ENCODE assay signal across 9 cellular contexts in the genomic region with DNA sequence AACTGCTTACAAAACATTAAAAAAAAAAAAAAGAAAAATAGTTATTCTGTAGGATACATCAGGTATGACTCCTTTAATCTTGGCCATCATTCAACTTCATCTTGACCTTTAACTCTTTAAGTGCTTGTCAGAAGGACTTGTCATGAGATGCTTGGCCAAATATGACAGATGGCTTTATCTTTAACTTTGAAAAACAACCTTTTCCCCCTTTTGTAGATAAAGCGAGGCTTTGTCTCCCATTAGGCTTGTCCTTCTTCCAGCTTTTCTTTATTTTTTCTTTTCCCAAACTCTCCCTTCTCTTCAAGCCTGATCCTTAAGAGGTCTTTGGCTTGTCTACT. TPM values are rescaled to one million over a fixed set of nuclear protein-coding genes. Genes with fewer than 3 reads are reported as not detected.
DNase-seq lines count a peak whose midpoint lies in the region; ATAC-seq and TF ChIP-seq lines count a peak whose summit lies in the region.
"Had no signal": no experiment of that assay in that cellular context is flagged by ENCODE, and none has a peak within 500 bp of the region (broad histone marks: within the 10 kb centered on the region; RNA-seq: fewer than 3 reads in every experiment).

No MANE protein-coding gene starts in this region.

- intact Hi-C loops in activated T-helper 2 cell treated with anti-CD3 and anti-CD28 coated beads, Interferon-gamma antibody, Interleukin-2, Interleukin-4, amounts not matched to agents 10 μg/mL and 5 μg/mL and 100 μg/mL, durations not matched to agents 14 hours and 24 hours and 36 hours (cut with micrococcal nuclease) = loop anchor here (10.0 kb wide), 2 partner anchors 173 to 667 kb away; a partner anchor contains a TSS
- intact Hi-C loops in posterior vena cava (cut with DNase I) = loop anchor here (5.0 to 10.0 kb wide), 3 partner anchors 44 to 1077 kb away; no protein-coding TSS in a partner anchor

- DNase-seq in GM23338 (ENCODE audit: low spot score) (no peak), kidney epithelial cell (ENCODE audit: low read depth) (no peak), RWPE1 (ENCODE audit: low spot score) (no peak), posterior vena cava (ENCODE audit: low spot score) (no peak), NCI-H187 (lab: John Stamatoyannopoulos, UW) (no peak)
- DNase-seq in activated T-helper 2 cell treated with anti-CD3 and anti-CD28 coated beads, Interferon-gamma antibody, Interleukin-2, Interleukin-4, amounts not matched to agents 10 μg/mL and 5 μg/mL and 100 μg/mL, durations not matched to agents 14 hours and 24 hours and 36 hours (ENCODE audit: low spot score) = no peak
- DNase-seq: cerebellar nuclear complex had no signal

- POLR2A ChIA-PET in RWPE1 (lab: Yijun Ruan, JAX; ENCODE audit: low non-redundant PET) = no interaction called here

- ATAC-seq in GM23338 (no peak), HG03097 (IDR thresholded peaks at IDR 0.05; ENCODE audit: low FRiP score, unreplicated experiment) (no peak)

- no peaks in the 10 kb centered on the region; the same call in 1 of the 2 replicates for H3F3A ChIP-seq in GM23338 (replicated peaks; ENCODE audit: low read depth)

- CTCF ChIA-PET in RWPE1 (lab: Yijun Ruan, JAX) = interaction anchor here (1.4 kb wide), 1 partner anchor 50 kb away, joined by 4 read pairs; no protein-coding TSS in a partner anchor

- no peak overlapping the region for H2AFZ ChIP-seq in GM23338

- peaks cover 31% of the 10 kb centered on the region for H3K4me1 ChIP-seq in GM23338 (ENCODE audit: insufficient read depth)

- H3K27me3 ChIP-seq in GM23338 (ENCODE audit: insufficient read depth) (no peaks in the 10 kb centered on the region), kidney epithelial cell (ENCODE audit: control insufficient read depth, insufficient read depth, low read length) (no peaks in the 10 kb centered on the region)

- H3K4me2 ChIP-seq in GM23338 = peak overlapping the region; percentile 89

- peaks cover 64% of the 10 kb centered on the region for H4K20me1 ChIP-seq in GM23338 (replicated peaks; ENCODE audit: insufficient read depth)

- H3K4me3 Mint-ChIP-seq in GM23338 = peak overlapping the region; percentile 97
- peak overlapping the region; percentile 95 for H3K4me3 Mint-ChIP-seq in activated T-helper 2 cell treated with anti-CD3 and anti-CD28 coated beads, Interferon-gamma antibody, Interleukin-2, Interleukin-4, amounts not matched to agents 10 μg/mL and 5 μg/mL and 100 μg/mL, durations not matched to agents 14 hours and 24 hours and 36 hours (ENCODE audit: low read depth)

- H3K27me3 Mint-ChIP-seq in GM23338 (ENCODE audit: insufficient read depth, low read depth, poor library complexity) = peaks cover 11% of the 10 kb centered on the region
- H3K27me3 Mint-ChIP-seq in activated T-helper 2 cell treated with anti-CD3 and anti-CD28 coated beads, Interferon-gamma antibody, Interleukin-2, Interleukin-4, amounts not matched to agents 10 μg/mL and 5 μg/mL and 100 μg/mL, durations not matched to agents 14 hours and 24 hours and 36 hours (ENCODE audit: low read depth) = no peaks in the 10 kb centered on the region

- no peaks in the 10 kb centered on the region; the same call in 2 of the 3 replicates for H3K9me3 Mint-ChIP-seq in GM23338
- no peaks in the 10 kb centered on the region for H3K9me3 Mint-ChIP-seq in activated T-helper 2 cell treated with anti-CD3 and anti-CD28 coated beads, Interferon-gamma antibody, Interleukin-2, Interleukin-4, amounts not matched to agents 10 μg/mL and 5 μg/mL and 100 μg/mL, durations not matched to agents 14 hours and 24 hours and 36 hours

- H3K27ac ChIP-seq in 22Rv1 (peak overlapping the region; percentile 90; the same call in 1 of the 2 replicates), GM23338 (ENCODE audit: low read depth) (no peak overlapping the region), RWPE1 (no peak overlapping the region)

- peak overlapping the region; percentile 69 for H3K4me3 ChIP-seq in GM23338
- peak overlapping the region; percentile 2 for H3K4me3 ChIP-seq in kidney epithelial cell (ENCODE audit: low read depth, low read length)

- no peaks in the 10 kb centered on the region for H3K9me2 ChIP-seq in GM23338 (ENCODE audit: insufficient read depth)

- peak overlapping the region; percentile 55; the same call in 1 of the 2 replicates for H3K27ac Mint-ChIP-seq in GM23338
- H3K27ac Mint-ChIP-seq in activated T-helper 2 cell treated with anti-CD3 and anti-CD28 coated beads, Interferon-gamma antibody, Interleukin-2, Interleukin-4, amounts not matched to agents 10 μg/mL and 5 μg/mL and 100 μg/mL, durations not matched to agents 14 hours and 24 hours and 36 hours = peak overlapping the region; percentile 74

- H3K36me3 ChIP-seq in GM23338 (ENCODE audit: insufficient read depth) (peaks cover 31% of the 10 kb centered on the region), kidney epithelial cell (ENCODE audit: control insufficient read depth, insufficient read depth, low read length) (peaks cover 2% of the 10 kb centered on the region)

- no peak for TF ChIP-seq CTCF in 22Rv1 (IDR thresholded peaks at IDR 0.05)
- TF ChIP-seq CTCF in GM23338 (conservative IDR thresholded peaks at IDR 0.05; ENCODE audit: low read depth in 2 of 2) = no peak
- TF ChIP-seq CTCF in kidney epithelial cell (IDR thresholded peaks at IDR 0.05; ENCODE audit: insufficient read depth, low read length, poor library complexity, severe bottlenecking) = no peak
- no peak for TF ChIP-seq CTCF in RWPE1 (conservative IDR thresholded peaks at IDR 0.05; ENCODE audit: low read depth)

- H3K4me1 Mint-ChIP-seq in GM23338 = peaks cover 37% of the 10 kb centered on the region
- H3K4me1 Mint-ChIP-seq in activated T-helper 2 cell treated with anti-CD3 and anti-CD28 coated beads, Interferon-gamma antibody, Interleukin-2, Interleukin-4, amounts not matched to agents 10 μg/mL and 5 μg/mL and 100 μg/mL, durations not matched to agents 14 hours and 24 hours and 36 hours (ENCODE audit: low read depth) = peaks cover 39% of the 10 kb centered on the region

- H3K36me3 Mint-ChIP-seq in GM23338 (ENCODE audit: low read depth) = peaks cover 65% of the 10 kb centered on the region
- peaks cover 68% of the 10 kb centered on the region for H3K36me3 Mint-ChIP-seq in activated T-helper 2 cell treated with anti-CD3 and anti-CD28 coated beads, Interferon-gamma antibody, Interleukin-2, Interleukin-4, amounts not matched to agents 10 μg/mL and 5 μg/mL and 100 μg/mL, durations not matched to agents 14 hours and 24 hours and 36 hours (ENCODE audit: low read depth)

- peaks cover 73% of the 10 kb centered on the region for H3K79me2 ChIP-seq in GM23338 (replicated peaks; ENCODE audit: insufficient read depth)

TF ChIP-seq in GM23338, 12 proteins besides CTCF, POLR2A, EP300 and RAD21:
- no peak for TF ChIP-seq JUNB (IDR thresholded peaks at IDR 0.05; ENCODE audit: unreplicated experiment)
- TF ChIP-seq EZH2 (IDR thresholded peaks at IDR 0.05; ENCODE audit: low read depth, unreplicated experiment) = no peak
- TF ChIP-seq EZH2phosphoT487 (IDR thresholded peaks at IDR 0.05; ENCODE audit: unreplicated experiment) = no peak
TF ChIP-seq in GM23338: peak in this region for 0.

RNA-seq across cellular contexts. Expression of a gene that starts 2.3 kb away (rescaled TPM):
- total RNA-seq in GM23338 (2014; rRNA removed; shearing (Covaris generic)) = 191 and 196 TPM in 2 replicates
- polyA plus RNA-seq in GM23338 (2016; fragmentation: Nextera tagmentation; extraction: Ambion mirVana) = 242 and 275 TPM in 2 replicates
- total RNA-seq in activated T-helper 2 cell treated with anti-CD3 and anti-CD28 coated beads, Interferon-gamma antibody, Interleukin-2, Interleukin-4, amounts not matched to agents 10 μg/mL and 5 μg/mL and 100 μg/mL, durations not matched to agents 14 hours and 24 hours and 36 hours = 213 and 217 TPM in 2 replicates
- total RNA-seq in kidney epithelial cell (74.3 and 83.7 TPM in 2 replicates), posterior vena cava (10 to 100 TPM; 74.1 to 77.4 TPM)

RNA-seq across cellular contexts. Expression of a gene that starts 18.2 kb away (rescaled TPM):
- total RNA-seq in GM23338 (2014; rRNA removed; shearing (Covaris generic)) = 144 and 157 TPM in 2 replicates
- 218 and 237 TPM in 2 replicates for polyA plus RNA-seq in GM23338 (2016; fragmentation: Nextera tagmentation; extraction: Ambion mirVana)
- total RNA-seq in activated T-helper 2 cell treated with anti-CD3 and anti-CD28 coated beads, Interferon-gamma antibody, Interleukin-2, Interleukin-4, amounts not matched to agents 10 μg/mL and 5 μg/mL and 100 μg/mL, durations not matched to agents 14 hours and 24 hours and 36 hours = 111 and 137 TPM in 2 replicates
- total RNA-seq in kidney epithelial cell (95.9 and 102 TPM in 2 replicates), posterior vena cava (100 to 1,000 TPM in 1 of 2 donors, 10 to 100 TPM in 1; 85.6 to 104 TPM)
